ENCODE assay signal across 1 cellular context in genomic region chr20:32356935-32357868, GRCh38.
TF ChIP-seq lines count a peak whose summit lies in the region.

No MANE protein-coding gene starts in this region.

TF ChIP-seq in HEK293, 187 proteins besides CTCF, POLR2A, EP300 and RAD21 (continued from another document):
- TF ChIP-seq ZNF37A (tag by site-specific recombination; IDR thresholded peaks at IDR 0.05) (no peak), PRDM10 (tag by site-specific recombination; IDR thresholded peaks at IDR 0.05) (no peak), ZSCAN4 (tag by site-specific recombination; IDR thresholded peaks at IDR 0.05) (no peak), ZBTB17 (tag by site-specific recombination; IDR thresholded peaks at IDR 0.05) (no peak), ZNF302 (tag by site-specific recombination; IDR thresholded peaks at IDR 0.05; ENCODE audit: low read depth) (no peak), ZNF830 (tag by site-specific recombination; IDR thresholded peaks at IDR 0.05; ENCODE audit: low read depth) (no peak), ZNF391 (tag by site-specific recombination; IDR thresholded peaks at IDR 0.05; ENCODE audit: borderline replicate concordance, low read depth) (peak; percentile 12; the same call in 1 of the 2 replicates), ZBTB49 (tag by site-specific recombination; IDR thresholded peaks at IDR 0.05; ENCODE audit: low read depth) (no peak), AEBP2 (tag by site-specific recombination; IDR thresholded peaks at IDR 0.05; ENCODE audit: borderline replicate concordance) (no peak), ZNF133 (tag by site-specific recombination; IDR thresholded peaks at IDR 0.05) (no peak), ZNF311 (tag by site-specific recombination; IDR thresholded peaks at IDR 0.05; ENCODE audit: borderline replicate concordance) (no peak), ZNF248 (tag by site-specific recombination; IDR thresholded peaks at IDR 0.05) (no peak), PATZ1 (tag by site-specific recombination; IDR thresholded peaks at IDR 0.05) (no peak), ZNF600 (tag by site-specific recombination; IDR thresholded peaks at IDR 0.05) (peak; percentile 81), HIC1 (tag by site-specific recombination; IDR thresholded peaks at IDR 0.05) (no peak), ZNF624 (tag by site-specific recombination; IDR thresholded peaks at IDR 0.05) (no peak), OSR2 (tag by site-specific recombination; IDR thresholded peaks at IDR 0.05) (no peak), REST (tag by site-specific recombination; IDR thresholded peaks at IDR 0.05) (no peak), ZBTB21 (tag by site-specific recombination; IDR thresholded peaks at IDR 0.05) (no peak), ZNF639 (tag by site-specific recombination; IDR thresholded peaks at IDR 0.05) (no peak), TRIM28 (IDR thresholded peaks at IDR 0.05; ENCODE audit: borderline replicate concordance, low read length) (peak; percentile 34; the same call in 1 of the 2 replicates), HOXC10 (CRISPR knock-in tag; IDR thresholded peaks at IDR 0.05) (no peak), ZNF692 (tag by site-specific recombination; IDR thresholded peaks at IDR 0.05) (0 out of 2 replicates have a peak, but pooled peaks have one; percentile 18), ZNF23 (tag by site-specific recombination; IDR thresholded peaks at IDR 0.05; ENCODE audit: borderline replicate concordance) (no peak), REPIN1 (tag by site-specific recombination; IDR thresholded peaks at IDR 0.05; ENCODE audit: low read depth) (0 out of 2 replicates have a peak, but pooled peaks have one; percentile 28)
